ENCODE assay signal across 19 cellular contexts in genomic region chr3:179093807-179094206, GRCh38. TPM values are rescaled to one million over a fixed set of nuclear protein-coding genes. Genes with fewer than 3 reads are reported as not detected.
DNase-seq lines count a peak whose midpoint lies in the region; ATAC-seq and TF ChIP-seq lines count a peak whose summit lies in the region.
"Had no signal": no experiment of that assay in that cellular context is flagged by ENCODE, and none has a peak within 500 bp of the region (broad histone marks: within the 10 kb centered on the region; RNA-seq: fewer than 3 reads in every experiment).

No MANE protein-coding gene starts in this region.

- no peaks in the 10 kb centered on the region for H4K20me1 ChIP-seq in mammary epithelial cell (ENCODE audit: insufficient read depth, low read length)

- DNase-seq in mammary epithelial cell (peak; percentile 39), MCF 10A (ENCODE audit: unreplicated experiment) (no peak), RWPE2 (ENCODE audit: low spot score) (no peak), fibroblast of mammary gland (ENCODE audit: low read depth) (peak; percentile 34), upper lobe of right lung (no peak), NCI-H446 treated with DMSO at 0.1 percent for 48 hours (lab: John Stamatoyannopoulos, UW) (no peak)
- no peak for DNase-seq in activated naive CD4-positive, alpha-beta T cell treated with Interleukin-2 at 50 U/mL for 16 hours
- DNase-seq: activated CD8-positive, alpha-beta T cell treated with anti-CD3 and anti-CD28 coated beads for 36 hours; activated gamma-delta T cell treated with Interleukin-2 at 50 U/mL for 16 hours; aorta; C1 segment of cervical spinal cord; effector memory CD8-positive, alpha-beta T cell; KG1; left lung; NCI-H187 treated with DMSO at 0.1 percent for 48 hours; substantia nigra had no signal

- no peaks in the 10 kb centered on the region for H3K27me3 Mint-ChIP-seq in MCF 10A (ENCODE audit: insufficient read depth, unreplicated experiment)

- no peaks in the 10 kb centered on the region for H3K79me2 ChIP-seq in mammary epithelial cell (ENCODE audit: insufficient read depth, low read length)

- no peak overlapping the region for H3K9ac ChIP-seq in mammary epithelial cell (ENCODE audit: insufficient read depth, low read length)
- H3K9ac ChIP-seq: neural progenitor cell had no signal

- H3K9me3 Mint-ChIP-seq in MCF 10A (ENCODE audit: unreplicated experiment) = peaks cover 5% of the 10 kb centered on the region
- H3K9me3 Mint-ChIP-seq: activated CD8-positive, alpha-beta T cell treated with anti-CD3 and anti-CD28 coated beads for 36 hours; effector memory CD8-positive, alpha-beta T cell; neural progenitor cell had no signal

- POLR2A ChIA-PET in MCF 10A (lab: Yijun Ruan, JAX) = interaction anchor here (0.9 to 9.2 kb wide), 2 partner anchors 11 to 23 kb away, joined by 3 to 120 read pairs; partner anchors contain the start of gene ZMAT3

- intact Hi-C loops in mammary epithelial cell (cut with micrococcal nuclease) = no loop called here
- intact Hi-C loops in MCF 10A (cut with micrococcal nuclease) = no loop called here
- intact Hi-C loops in upper lobe of right lung (cut with DNase I) = no loop called here

- H3K27me3 ChIP-seq in mammary epithelial cell (ENCODE audit: insufficient read depth, low read length) (no peaks in the 10 kb centered on the region), RWPE2 (ENCODE audit: insufficient read depth, poor library complexity, severe bottlenecking) (no peaks in the 10 kb centered on the region), upper lobe of right lung (no peaks in the 10 kb centered on the region)
- H3K27me3 ChIP-seq: left lung, neural progenitor cell had no signal

- TF ChIP-seq CTCF in mammary epithelial cell (conservative IDR thresholded peaks at IDR 0.05 in 1 of 2, IDR thresholded peaks at IDR 0.05 in 1 of 2; ENCODE audit: extremely low read depth in 1 of 2, insufficient read depth in 1 of 2, low read depth in 1 of 2, low read length in 2 of 2) (no peak), MCF 10A (IDR thresholded peaks at IDR 0.05; ENCODE audit: unreplicated experiment) (no peak), RWPE2 (IDR thresholded peaks at IDR 0.05; ENCODE audit: poor library complexity, severe bottlenecking) (no peak), fibroblast of mammary gland (conservative IDR thresholded peaks at IDR 0.05; ENCODE audit: control insufficient read depth, insufficient read depth, low read depth, low read length) (no peak), upper lobe of right lung (IDR thresholded peaks at IDR 0.05) (no peak)

- no peaks in the 10 kb centered on the region for H3K36me3 Mint-ChIP-seq in MCF 10A (ENCODE audit: insufficient read depth, unreplicated experiment)
- H3K36me3 Mint-ChIP-seq: neural progenitor cell had no signal

- no peaks in the 10 kb centered on the region for H3K9me3 ChIP-seq in mammary epithelial cell (replicated peaks; ENCODE audit: insufficient read depth, low read length)
- H3K9me3 ChIP-seq in RWPE2 (ENCODE audit: severe bottlenecking) = no peaks in the 10 kb centered on the region
- H3K9me3 ChIP-seq in upper lobe of right lung = no peaks in the 10 kb centered on the region
- H3K9me3 ChIP-seq: left lung had no signal

- peaks cover 7% of the 10 kb centered on the region for H3K4me1 Mint-ChIP-seq in MCF 10A (ENCODE audit: insufficient read depth, unreplicated experiment)
- H3K4me1 Mint-ChIP-seq: neural progenitor cell had no signal

- no peak overlapping the region for H3K4me3 Mint-ChIP-seq in MCF 10A (ENCODE audit: unreplicated experiment)
- H3K4me3 Mint-ChIP-seq: activated CD8-positive, alpha-beta T cell treated with anti-CD3 and anti-CD28 coated beads for 36 hours; effector memory CD8-positive, alpha-beta T cell; neural progenitor cell had no signal

- dilution Hi-C loops in mammary epithelial cell (cut with HindIII; ENCODE audit: low sequenced_read_pairs) = no loop called here

- H3K36me3 ChIP-seq in mammary epithelial cell (ENCODE audit: insufficient read depth, low read length) = no peaks in the 10 kb centered on the region
- H3K36me3 ChIP-seq in RWPE2 (ENCODE audit: low read depth) = no peaks in the 10 kb centered on the region
- no peaks in the 10 kb centered on the region for H3K36me3 ChIP-seq in upper lobe of right lung
- H3K36me3 ChIP-seq: left lung, neural progenitor cell had no signal

- no peaks in the 10 kb centered on the region for H3K4me1 ChIP-seq in mammary epithelial cell (ENCODE audit: insufficient read depth, low read length)
- H3K4me1 ChIP-seq in RWPE2 (ENCODE audit: insufficient read depth, poor library complexity, severe bottlenecking) = no peaks in the 10 kb centered on the region
- no peaks in the 10 kb centered on the region for H3K4me1 ChIP-seq in upper lobe of right lung
- H3K4me1 ChIP-seq: left lung, neural progenitor cell had no signal

- H3K4me2 ChIP-seq in mammary epithelial cell (ENCODE audit: insufficient read depth, low read depth, low read length) = no peak overlapping the region
- H3K4me2 ChIP-seq: neural progenitor cell had no signal

- CTCF ChIA-PET in mammary epithelial cell (lab: Charles Lee; ENCODE audit: low non-redundant PET) (no interaction called here), MCF 10A (lab: Yijun Ruan, JAX) (interaction anchor here (0.8 to 3.7 kb wide), 3 partner anchors 12 to 655 kb away, joined by 4 to 19 read pairs (median 9); no protein-coding TSS in a partner anchor)

- in situ Hi-C loops in mammary epithelial cell (cut with MboI; ENCODE audit: low sequenced_read_pairs in 2 of 2) = no loop called here

- H3K27ac ChIP-seq in mammary epithelial cell (ENCODE audit: insufficient read depth, low read depth, low read length) (no peak overlapping the region), RWPE2 (ENCODE audit: poor library complexity, severe bottlenecking) (no peak overlapping the region), upper lobe of right lung (no peak overlapping the region)
- H3K27ac ChIP-seq: left lung, neural progenitor cell had no signal

- H3K4me3 ChIP-seq in mammary epithelial cell (replicated peaks in 1 of 3; ENCODE audit: insufficient read depth in 1 of 3, low read depth in 2 of 3, low read length in 3 of 3) (no peak overlapping the region), RWPE2 (ENCODE audit: severe bottlenecking) (no peak overlapping the region), fibroblast of mammary gland (ENCODE audit: control insufficient read depth, low read depth, low read length) (no peak overlapping the region), upper lobe of right lung (no peak overlapping the region)
- H3K4me3 ChIP-seq: left lung, neural progenitor cell had no signal

- ATAC-seq in RWPE2 (ENCODE audit: low read depth) = 0 out of 3 replicates have a peak, but pooled peaks have one; percentile 35
- peak; percentile 45 for ATAC-seq in upper lobe of right lung
- ATAC-seq in HG02763 (IDR thresholded peaks at IDR 0.05; ENCODE audit: unreplicated experiment) = no peak
- ATAC-seq: activated CD8-positive, alpha-beta T cell treated with anti-CD3 and anti-CD28 coated beads for 36 hours; effector memory CD8-positive, alpha-beta T cell; left lung; SK-N-SH treated with all-trans-retinoic acid at 6 μM for 48 hours had no signal

- 100% methylated on average over 1 of the region's 1 CpG for WGBS in mammary epithelial cell (ENCODE audit: low coverage, missing lambda C conversion rate)

- no TSS peak for BruUV-seq in mammary epithelial cell (replicated peaks; lab: Mats Ljungman, UMichigan)
- no TSS peak for BruUV-seq in MCF 10A (replicated peaks; lab: Mats Ljungman, UMichigan)

- no peak overlapping the region for H3K27ac Mint-ChIP-seq in MCF 10A (ENCODE audit: low read depth, unreplicated experiment)
- H3K27ac Mint-ChIP-seq: activated CD8-positive, alpha-beta T cell treated with anti-CD3 and anti-CD28 coated beads for 36 hours; effector memory CD8-positive, alpha-beta T cell; neural progenitor cell had no signal

- H2AFZ ChIP-seq in mammary epithelial cell (ENCODE audit: low read depth, low read length) = no peak overlapping the region
- H2AFZ ChIP-seq: neural progenitor cell had no signal

RNA-seq across cellular contexts. Expression of gene ZMAT3, which starts 22.2 kb away (rescaled TPM):
- 10 to 100 TPM; 31.3 to 56.2 TPM for total RNA-seq in mammary epithelial cell
- polyA plus RNA-seq in mammary epithelial cell = 24.4 TPM
- polyA minus RNA-seq in mammary epithelial cell = 64.2 TPM
- 50.9 and 58.0 TPM in 2 replicates for total RNA-seq in MCF 10A (2022)
- 30.9 TPM for total RNA-seq in upper lobe of right lung

RNA-seq across cellular contexts. Expression of gene PIK3CA, which starts 54.4 kb away (rescaled TPM):
- total RNA-seq in mammary epithelial cell (10 to 100 TPM; 20.0 to 24.7 TPM), MCF 10A (2022) (18.1 and 20.7 TPM in 2 replicates), upper lobe of right lung (30.6 TPM)
- 6.4 TPM for polyA plus RNA-seq in mammary epithelial cell
- 24.8 TPM for polyA minus RNA-seq in mammary epithelial cell

Comparison
In these comparisons a context has a peak if more than half of its experiments do, and no peak if none do; other contexts are left out.
1. DNase-seq: peak in mammary epithelial cell (single experiment) and fibroblast of mammary gland (single experiment); none in MCF 10A (single experiment), RWPE2 (single experiment), upper lobe of right lung (single experiment), activated naive CD4-positive, alpha-beta T cell treated with Interleukin-2 at 50 U/mL for 16 hours (single experiment) and NCI-H446 treated with DMSO at 0.1 percent for 48 hours (single experiment).